ENCODE assay signal across 8 cellular contexts in genomic region chr10:91887075-91887899, GRCh38. TPM values are rescaled to one million over a fixed set of nuclear protein-coding genes. Genes with fewer than 3 reads are reported as not detected.
DNase-seq lines count a peak whose midpoint lies in the region; ATAC-seq, FAIRE-seq and TF ChIP-seq lines count a peak whose summit lies in the region.

No MANE protein-coding gene starts in this region.

- H3K9me3 ChIP-seq in endothelial cell of umbilical vein (replicated peaks; ENCODE audit: control insufficient read depth, insufficient read depth, low read length) = no peaks in the 10 kb centered on the region

- CTCF ChIA-PET in activated CD4-positive, alpha-beta memory T cell treated with anti-CD3 and anti-CD28 coated beads for 36 hours (lab: Charles Lee) = interaction anchor here (0.5 to 1.4 kb wide), 3 partner anchors 18 to 733 kb away, joined by 3 to 7 read pairs (median 3); no protein-coding TSS in a partner anchor
- CTCF ChIA-PET in endothelial cell of umbilical vein (lab: Charles Lee) = interaction anchor here (0.9 to 2.0 kb wide), 5 partner anchors 21 to 129 kb away, joined by 3 to 11 read pairs (median 4); no protein-coding TSS in a partner anchor

- H4K20me1 ChIP-seq in endothelial cell of umbilical vein (replicated peaks; ENCODE audit: control insufficient read depth, extremely low read depth, insufficient read depth, low read length) = no peaks in the 10 kb centered on the region

- intact Hi-C loops in activated CD4-positive, alpha-beta memory T cell treated with anti-CD3 and anti-CD28 coated beads for 36 hours (cut with micrococcal nuclease) = no loop called here
- intact Hi-C loops in endothelial cell of umbilical vein (cut with micrococcal nuclease) = loop anchor here (1.0 kb wide), 2 partner anchors 15 to 89 kb away; partner anchors contain the start of gene TNKS2

- H3K4me3 Mint-ChIP-seq in activated CD4-positive, alpha-beta memory T cell treated with anti-CD3 and anti-CD28 coated beads for 36 hours = peak overlapping the region; percentile 72
- peak overlapping the region; percentile 69 for H3K4me3 Mint-ChIP-seq in mesothelial cell of epicardium

- H3K27ac ChIP-seq in endothelial cell of umbilical vein (ENCODE audit: insufficient read depth, low read depth, low read length) (no peak overlapping the region), substantia nigra (ENCODE audit: low read depth, low read length, poor library complexity, severe bottlenecking) (no peak overlapping the region)

- H3K9ac ChIP-seq in endothelial cell of umbilical vein (replicated peaks; ENCODE audit: extremely low read depth, insufficient read depth, low read length) = peak overlapping the region; percentile 59

- TF ChIP-seq CTCF in endothelial cell of umbilical vein (IDR thresholded peaks at IDR 0.05; ENCODE audit: extremely low read depth in 1 of 2, insufficient read depth in 1 of 2, low read depth in 1 of 2, low read length in 2 of 2) (no peak), mesothelial cell of epicardium (IDR thresholded peaks at IDR 0.05; ENCODE audit: unreplicated experiment) (no peak)

- peak; percentile 58 for ATAC-seq in HG02759 (IDR thresholded peaks at IDR 0.05; ENCODE audit: unreplicated experiment)
- ATAC-seq in HG03457 (IDR thresholded peaks at IDR 0.05; ENCODE audit: unreplicated experiment) = no peak

- no peaks in the 10 kb centered on the region for H3K36me3 ChIP-seq in endothelial cell of umbilical vein (ENCODE audit: control insufficient read depth in 2 of 2, extremely low read depth in 1 of 2, insufficient read depth in 2 of 2, low read length in 2 of 2)

- H3K4me1 ChIP-seq in endothelial cell of umbilical vein (ENCODE audit: control insufficient read depth, extremely low read depth, insufficient read depth, low read length) = peaks cover 19% of the 10 kb centered on the region

- no peak for FAIRE-seq in endothelial cell of umbilical vein (lab: Jason Lieb, UNC)

- BruUV-seq in endothelial cell of umbilical vein (replicated peaks; lab: Mats Ljungman, UMichigan) = no TSS peak

- H3K27me3 ChIP-seq in endothelial cell of umbilical vein (ENCODE audit: control insufficient read depth in 2 of 2, insufficient read depth in 2 of 2, low read length in 2 of 2) = no peaks in the 10 kb centered on the region

- H3K4me3 ChIP-seq in endothelial cell of umbilical vein (replicated peaks in 1 of 3; ENCODE audit: insufficient read depth in 1 of 3, low read depth in 1 of 3, low read length in 3 of 3) = peak overlapping the region; percentile 48 to 86 (median 83)

- H3K27me3 Mint-ChIP-seq in activated CD4-positive, alpha-beta memory T cell treated with anti-CD3 and anti-CD28 coated beads for 36 hours = peaks cover 3% of the 10 kb centered on the region
- no peaks in the 10 kb centered on the region for H3K27me3 Mint-ChIP-seq in mesothelial cell of epicardium (ENCODE audit: low read depth)

- H3K9me1 ChIP-seq in endothelial cell of umbilical vein (replicated peaks; ENCODE audit: control insufficient read depth, extremely low read depth, insufficient read depth, low read length) = no peaks in the 10 kb centered on the region

- no peaks in the 10 kb centered on the region for H3K36me3 Mint-ChIP-seq in activated CD4-positive, alpha-beta memory T cell treated with anti-CD3 and anti-CD28 coated beads for 36 hours
- no peaks in the 10 kb centered on the region for H3K36me3 Mint-ChIP-seq in mesothelial cell of epicardium

- POLR2A ChIA-PET in activated CD4-positive, alpha-beta memory T cell treated with anti-CD3 and anti-CD28 coated beads for 36 hours (lab: Charles Lee) = interaction anchor here (0.9 kb wide), 1 partner anchor 22 kb away, joined by 3 read pairs; the partner anchor contains the start of gene FGFBP3
- POLR2A ChIA-PET in endothelial cell of umbilical vein (lab: Charles Lee) = interaction anchor here (0.6 kb wide), 1 partner anchor 258 kb away, joined by 3 read pairs; no protein-coding TSS in a partner anchor

- peak; percentile 57 for DNase-seq in AG20443 (ENCODE audit: low spot score)
- DNase-seq in activated CD4-positive, alpha-beta memory T cell treated with anti-CD3 and anti-CD28 coated beads for 36 hours = peak; percentile 34
- DNase-seq in endothelial cell of umbilical vein (ENCODE audit: low read depth, low spot score) = peak; percentile 42
- DNase-seq in mesothelial cell of epicardium (ENCODE audit: low spot score in 2 of 2, unreplicated experiment in 2 of 2) = peak; percentile 66 to 78
- DNase-seq in substantia nigra (lab: John Stamatoyannopoulos, UW) = peak in 30 of 49 donors; percentile 5 to 72 (median 40)
- no peak for DNase-seq in NCI-H187 (lab: John Stamatoyannopoulos, UW)

- H3K27ac Mint-ChIP-seq in activated CD4-positive, alpha-beta memory T cell treated with anti-CD3 and anti-CD28 coated beads for 36 hours = no peak overlapping the region
- peak overlapping the region; percentile 97 for H3K27ac Mint-ChIP-seq in mesothelial cell of epicardium

- no peaks in the 10 kb centered on the region for H3K9me3 Mint-ChIP-seq in activated CD4-positive, alpha-beta memory T cell treated with anti-CD3 and anti-CD28 coated beads for 36 hours
- no peaks in the 10 kb centered on the region for H3K9me3 Mint-ChIP-seq in mesothelial cell of epicardium

- H3K79me2 ChIP-seq in endothelial cell of umbilical vein (ENCODE audit: control insufficient read depth, insufficient read depth, low read length) = no peaks in the 10 kb centered on the region

- dilution Hi-C loops in endothelial cell of umbilical vein (cut with MboI; ENCODE audit: extremely low pct_ligation_motif_present, low sequenced_read_pairs) = no loop called here

- peaks cover 8% of the 10 kb centered on the region for H3K4me1 Mint-ChIP-seq in activated CD4-positive, alpha-beta memory T cell treated with anti-CD3 and anti-CD28 coated beads for 36 hours (ENCODE audit: low read depth)
- peaks cover 38% of the 10 kb centered on the region for H3K4me1 Mint-ChIP-seq in mesothelial cell of epicardium

- no peak for TF ChIP-seq POLR2A in endothelial cell of umbilical vein (IDR thresholded peaks at IDR 0.05; ENCODE audit: low read depth, low read length)

- H3K4me2 ChIP-seq in endothelial cell of umbilical vein (ENCODE audit: insufficient read depth, low read length) = peak overlapping the region; percentile 99

- peak overlapping the region; percentile 99 for H2AFZ ChIP-seq in endothelial cell of umbilical vein (ENCODE audit: low read depth, low read length)

TF ChIP-seq in endothelial cell of umbilical vein, 7 proteins besides CTCF, POLR2A, EP300 and RAD21:
- TF ChIP-seq EZH2 (IDR thresholded peaks at IDR 0.05; ENCODE audit: borderline replicate concordance, low read depth, low read length, severe bottlenecking) = no peak
TF ChIP-seq in endothelial cell of umbilical vein: peak in this region for 0.

RNA-seq across cellular contexts. Expression of gene FGFBP3, which starts 22.0 kb away (rescaled TPM):
- 1 to 10 TPM; 1.2 to 1.6 TPM for total RNA-seq in activated CD4-positive, alpha-beta memory T cell treated with anti-CD3 and anti-CD28 coated beads for 36 hours
- 0.38 and 0.53 TPM in 2 replicates for total RNA-seq in endothelial cell of umbilical vein
- polyA plus RNA-seq in endothelial cell of umbilical vein = 0.11 TPM in 2 replicates
- polyA plus RNA-seq in endothelial cell of umbilical vein (2011; cell fraction: cytosol; rRNA removed) = 0.06 and 0.07 TPM in 2 replicates
- 0.11 TPM in 2 replicates for polyA plus RNA-seq in endothelial cell of umbilical vein (2011; cell fraction: nucleus; rRNA removed)
- 0.25 and 0.36 TPM in 2 replicates for polyA plus RNA-seq in endothelial cell of umbilical vein (2012)
- polyA minus RNA-seq in endothelial cell of umbilical vein = 0.11 TPM in 1 of 2 replicates, not detected in the other
- polyA minus RNA-seq in endothelial cell of umbilical vein (2011; cell fraction: cytosol; rRNA and poly(A)+ RNA removed) = 0.51 TPM
- 0.14 TPM in 1 of 2 replicates, not detected in the other for polyA minus RNA-seq in endothelial cell of umbilical vein (2011; cell fraction: nucleus; rRNA and poly(A)+ RNA removed)
- total RNA-seq in mesothelial cell of epicardium = 3.5 to 3.7 TPM (median 3.6 TPM) in 3 replicates

RNA-seq across cellular contexts. Expression of gene BTAF1, which starts 36.3 kb away (rescaled TPM):
- total RNA-seq in activated CD4-positive, alpha-beta memory T cell treated with anti-CD3 and anti-CD28 coated beads for 36 hours = 10 to 100 TPM; 49.9 to 50.7 TPM
- 21.3 and 23.1 TPM in 2 replicates for total RNA-seq in endothelial cell of umbilical vein
- 8.5 and 9.9 TPM in 2 replicates for polyA plus RNA-seq in endothelial cell of umbilical vein
- 3.7 and 5.3 TPM in 2 replicates for polyA plus RNA-seq in endothelial cell of umbilical vein (2011; cell fraction: cytosol; rRNA removed)
- polyA plus RNA-seq in endothelial cell of umbilical vein (2011; cell fraction: nucleus; rRNA removed) = 86.0 and 116 TPM in 2 replicates
- polyA plus RNA-seq in endothelial cell of umbilical vein (2012) = 22.3 and 24.7 TPM in 2 replicates
- 33.2 and 40.4 TPM in 2 replicates for polyA minus RNA-seq in endothelial cell of umbilical vein
- 22.3 TPM for polyA minus RNA-seq in endothelial cell of umbilical vein (2011; cell fraction: cytosol; rRNA and poly(A)+ RNA removed)
- polyA minus RNA-seq in endothelial cell of umbilical vein (2011; cell fraction: nucleus; rRNA and poly(A)+ RNA removed) = 60.5 and 86.2 TPM in 2 replicates
- 54.2 to 57.1 TPM (median 55.3 TPM) in 3 replicates for total RNA-seq in mesothelial cell of epicardium

Comparison
In these comparisons a context has a peak if more than half of its experiments do, and no peak if none do; other contexts are left out.
1. DNase-seq: peak in AG20443 (single experiment), activated CD4-positive, alpha-beta memory T cell treated with anti-CD3 and anti-CD28 coated beads for 36 hours (single experiment), endothelial cell of umbilical vein (single experiment), mesothelial cell of epicardium (2 of 2) and substantia nigra (30 of 49); none in NCI-H187 (0 of 2).